ENCODE assay signal across 1 cellular context in genomic region chr5:103375356-103375755, GRCh38.
TF ChIP-seq lines count a peak whose summit lies in the region.

No MANE protein-coding gene starts in this region.

TF ChIP-seq in GM23338, 12 proteins besides CTCF, POLR2A, EP300 and RAD21 (continued from another document):
- no peak for TF ChIP-seq ZNF462 (CRISPR knock-in tag; IDR thresholded peaks at IDR 0.05)
- TF ChIP-seq ETS1 (IDR thresholded peaks at IDR 0.05): no peak
- no peak for TF ChIP-seq POLR2AphosphoS5 (IDR thresholded peaks at IDR 0.05; ENCODE audit: low read depth)
- no peak for TF ChIP-seq ZNF331 (CRISPR knock-in tag; IDR thresholded peaks at IDR 0.05; ENCODE audit: low read depth)
- no peak for TF ChIP-seq STAT1 (IDR thresholded peaks at IDR 0.05; ENCODE audit: unreplicated experiment)
TF ChIP-seq in GM23338: peak in this region for 0.
